24 cellular contexts compared by ENCODE assay signal in the genomic region with DNA sequence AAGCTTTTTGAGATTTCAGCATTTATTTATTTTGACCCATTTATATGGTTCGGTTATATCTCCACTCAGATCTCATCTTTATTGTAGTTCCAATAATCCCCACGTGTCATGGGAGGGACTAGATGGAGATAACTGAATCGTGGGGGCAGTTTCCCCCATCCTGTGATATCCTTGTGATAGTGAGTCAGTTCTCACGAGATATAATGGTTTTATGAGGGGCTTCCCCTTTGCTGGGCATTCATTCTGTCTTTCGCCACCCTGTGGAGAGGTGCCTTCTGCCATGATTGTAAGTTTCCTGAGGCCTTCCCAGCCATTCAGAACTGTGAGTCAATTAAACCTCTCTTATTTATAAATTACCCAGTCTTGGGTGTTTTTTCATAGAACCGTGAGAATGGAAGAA.
"Had no signal": no experiment of that assay in that cellular context is flagged by ENCODE, and none has a peak within 500 bp of the region (broad histone marks: within the 10 kb centered on the region; RNA-seq: fewer than 3 reads in every experiment).

No MANE protein-coding gene starts in this region.

- H3K36me3 Mint-ChIP-seq: memory B cell; natural killer cell; stimulated activated naive B cell treated with anti-CD40 and anti-IgM and Interleukin-4, amounts not matched to agents 10 μg/mL and 1 μg/mL and 100 μg/mL, for 72 hours had no signal

- ATAC-seq: effector memory CD8-positive, alpha-beta T cell; esophagus mucosa; gastrocnemius medialis; heart left ventricle; left lobe of liver; natural killer cell; psoas muscle; right cardiac atrium; stimulated activated naive B cell treated with anti-CD40 and anti-IgM and Interleukin-4, amounts not matched to agents 10 μg/mL and 1 μg/mL and 100 μg/mL, for 72 hours had no signal

- H3K4me3 Mint-ChIP-seq: effector memory CD8-positive, alpha-beta T cell; memory B cell; natural killer cell; stimulated activated naive B cell treated with anti-CD40 and anti-IgM and Interleukin-4, amounts not matched to agents 10 μg/mL and 1 μg/mL and 100 μg/mL, for 72 hours had no signal

- H3K27ac ChIP-seq: colonic mucosa, gastrocnemius medialis, heart left ventricle, hepatocyte, ovary, psoas muscle, sigmoid colon, stomach, thyroid gland, vagina had no signal

- H3K4me3 ChIP-seq: colonic mucosa, gastrocnemius medialis, heart left ventricle, hepatocyte, lung, ovary, psoas muscle, sigmoid colon, stomach, thyroid gland, vagina had no signal

- H3K36me3 ChIP-seq: colonic mucosa, gastrocnemius medialis, heart left ventricle, ovary, sigmoid colon, stomach, thyroid gland, vagina had no signal

- H3K27me3 Mint-ChIP-seq: effector memory CD8-positive, alpha-beta T cell had no signal

- H3K27me3 ChIP-seq: colonic mucosa, gastrocnemius medialis, heart left ventricle, hepatocyte, ovary, sigmoid colon, stomach, thyroid gland, vagina had no signal

- H3K27ac Mint-ChIP-seq: effector memory CD8-positive, alpha-beta T cell; memory B cell; natural killer cell; stimulated activated naive B cell treated with anti-CD40 and anti-IgM and Interleukin-4, amounts not matched to agents 10 μg/mL and 1 μg/mL and 100 μg/mL, for 72 hours had no signal

- DNase-seq: colonic mucosa; effector memory CD8-positive, alpha-beta T cell; foreskin fibroblast; gastrocnemius medialis; heart left ventricle; kidney; natural killer cell; occipital lobe; ovary; posterior cingulate gyrus; psoas muscle; right cardiac atrium; sigmoid colon; stimulated activated CD4-positive, alpha-beta T cell treated with anti-CD3 and anti-CD28 coated beads, Interleukin-2, amount 100 ng/mL, for 48 hours; stimulated activated naive B cell treated with anti-CD40 and anti-IgM and Interleukin-4, amounts not matched to agents 10 μg/mL and 1 μg/mL and 100 μg/mL, for 72 hours; stomach; thyroid gland; trophoblast cell had no signal

- H3K9me3 Mint-ChIP-seq: effector memory CD8-positive, alpha-beta T cell; memory B cell; natural killer cell; stimulated activated naive B cell treated with anti-CD40 and anti-IgM and Interleukin-4, amounts not matched to agents 10 μg/mL and 1 μg/mL and 100 μg/mL, for 72 hours had no signal

- H3K9me3 ChIP-seq: colonic mucosa, gastrocnemius medialis, heart left ventricle, ovary, psoas muscle, sigmoid colon, stomach, thyroid gland, vagina had no signal

- H3K4me1 Mint-ChIP-seq: memory B cell; natural killer cell; stimulated activated naive B cell treated with anti-CD40 and anti-IgM and Interleukin-4, amounts not matched to agents 10 μg/mL and 1 μg/mL and 100 μg/mL, for 72 hours had no signal

- H3K4me1 ChIP-seq: colonic mucosa, gastrocnemius medialis, psoas muscle, sigmoid colon, stomach, thyroid gland, vagina had no signal
